ENCODE assay signal across 13 cellular contexts in the genomic region with DNA sequence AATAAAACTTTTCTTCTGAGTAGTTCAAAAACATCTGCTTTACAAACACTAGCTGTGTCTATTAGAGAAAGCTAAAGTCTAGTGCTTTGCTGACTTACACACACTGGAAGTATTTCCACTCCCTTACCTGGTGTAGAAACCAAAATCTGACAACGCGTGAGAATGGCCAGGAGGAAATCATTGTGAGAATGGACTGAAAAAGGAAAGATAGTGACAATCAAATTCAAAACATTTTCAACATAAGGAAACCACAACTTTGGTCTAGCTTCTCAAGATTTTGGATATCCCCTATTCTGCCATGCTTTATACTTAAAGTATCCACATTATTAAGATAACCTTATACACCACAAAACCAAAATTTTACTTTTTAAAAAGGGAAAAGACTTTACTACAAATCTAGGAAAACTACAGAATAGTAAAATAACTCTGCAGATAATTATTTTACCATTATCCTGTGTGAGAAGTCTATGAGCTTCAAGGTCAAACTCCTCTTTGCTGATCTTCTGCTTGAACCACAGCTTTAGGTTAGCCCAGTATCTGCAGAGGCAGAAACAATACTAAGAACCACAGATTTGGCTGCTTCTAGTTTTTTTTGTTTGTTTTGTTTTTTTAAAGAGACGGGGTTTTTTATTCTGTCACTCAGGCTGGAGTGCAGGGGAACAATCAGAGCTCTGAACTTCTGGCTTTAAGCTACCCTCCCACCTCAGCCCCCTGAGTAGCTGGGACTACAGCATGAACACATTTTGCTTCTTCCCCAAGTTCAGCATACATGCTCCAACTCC. TPM values are rescaled to one million over a fixed set of nuclear protein-coding genes. Genes with fewer than 3 reads are reported as not detected.
DNase-seq lines count a peak whose midpoint lies in the region; ATAC-seq and TF ChIP-seq lines count a peak whose summit lies in the region.
"Had no signal": no experiment of that assay in that cellular context is flagged by ENCODE, and none has a peak within 500 bp of the region (broad histone marks: within the 10 kb centered on the region; RNA-seq: fewer than 3 reads in every experiment).

No MANE protein-coding gene starts in this region.

- peaks cover 10% of the 10 kb centered on the region for H3K4me1 Mint-ChIP-seq in activated T-helper 17 cell treated with anti-CD3 and anti-CD28 coated beads, Interleukin-2, amount 50 U/mL, for 72 hours
- H3K4me1 Mint-ChIP-seq in stimulated activated naive CD8-positive, alpha-beta T cell treated with anti-CD3 and anti-CD28 coated beads, Interleukin-15, amount 100 ng/mL, for 72 hours = peaks cover 61% of the 10 kb centered on the region

- no peaks in the 10 kb centered on the region for H3K27me3 Mint-ChIP-seq in activated T-helper 17 cell treated with anti-CD3 and anti-CD28 coated beads, Interleukin-2, amount 50 U/mL, for 72 hours
- no peaks in the 10 kb centered on the region for H3K27me3 Mint-ChIP-seq in stimulated activated naive CD8-positive, alpha-beta T cell treated with anti-CD3 and anti-CD28 coated beads, Interleukin-15, amount 100 ng/mL, for 72 hours

- H3K27ac ChIP-seq in cardiac muscle cell = peak overlapping the region; percentile 70
- H3K27ac ChIP-seq: hepatocyte, upper lobe of right lung had no signal

- peaks cover 5% of the 10 kb centered on the region for H3K36me3 ChIP-seq in cardiac muscle cell
- H3K36me3 ChIP-seq in BE2C = peaks cover 16% of the 10 kb centered on the region

- no peaks in the 10 kb centered on the region for H3K9me3 ChIP-seq in cardiac muscle cell (ENCODE audit: low read depth)
- no peaks in the 10 kb centered on the region for H3K9me3 ChIP-seq in BE2C
- H3K9me3 ChIP-seq: SK-N-SH, upper lobe of right lung had no signal

- ATAC-seq in left cardiac atrium (no peak), HG02798 (IDR thresholded peaks at IDR 0.05; ENCODE audit: poor library complexity, unreplicated experiment) (peak; percentile 42), HG03280 (IDR thresholded peaks at IDR 0.05; ENCODE audit: unreplicated experiment) (no peak)
- ATAC-seq in activated T-helper 17 cell treated with anti-CD3 and anti-CD28 coated beads, Interleukin-2, amount 50 U/mL, for 72 hours (replicated peaks) = peak; percentile 28
- peak; percentile 81 for ATAC-seq in stimulated activated naive CD8-positive, alpha-beta T cell treated with anti-CD3 and anti-CD28 coated beads, Interleukin-15, amount 100 ng/mL, for 72 hours
- ATAC-seq: sciatic nerve had no signal

- intact Hi-C loops in left cardiac atrium (cut with DNase I) = no loop called here

- peaks cover 56% of the 10 kb centered on the region for H3K36me3 Mint-ChIP-seq in activated T-helper 17 cell treated with anti-CD3 and anti-CD28 coated beads, Interleukin-2, amount 50 U/mL, for 72 hours (ENCODE audit: low read depth)

- no peaks in the 10 kb centered on the region for H3K9me3 Mint-ChIP-seq in activated T-helper 17 cell treated with anti-CD3 and anti-CD28 coated beads, Interleukin-2, amount 50 U/mL, for 72 hours
- H3K9me3 Mint-ChIP-seq in stimulated activated naive CD8-positive, alpha-beta T cell treated with anti-CD3 and anti-CD28 coated beads, Interleukin-15, amount 100 ng/mL, for 72 hours = no peaks in the 10 kb centered on the region

- DNase-seq in cardiac muscle cell (ENCODE audit: low read depth in 1 of 2, low spot score in 1 of 2) (no peak), left cardiac atrium (no peak), islet precursor cell (no peak), BE2C (no peak)
- DNase-seq in stimulated activated naive CD8-positive, alpha-beta T cell treated with anti-CD3 and anti-CD28 coated beads, Interleukin-15, amount 100 ng/mL, for 72 hours = no peak
- DNase-seq: NCI-H187 treated with DMSO at 0.1 percent for 48 hours, SK-N-SH, upper lobe of right lung had no signal

- H3K27me3 ChIP-seq in cardiac muscle cell (no peaks in the 10 kb centered on the region), BE2C (no peaks in the 10 kb centered on the region)
- H3K27me3 ChIP-seq: hepatocyte, upper lobe of right lung had no signal

- H3K4me3 ChIP-seq in cardiac muscle cell = no peak overlapping the region
- no peak overlapping the region for H3K4me3 ChIP-seq in BE2C (ENCODE audit: low read depth, low read length)
- H3K4me3 ChIP-seq: hepatocyte, upper lobe of right lung had no signal

- no peak for TF ChIP-seq CTCF in cardiac muscle cell (IDR thresholded peaks at IDR 0.05; ENCODE audit: low read depth, low read length)
- no peak for TF ChIP-seq CTCF in BE2C (IDR thresholded peaks at IDR 0.05; ENCODE audit: low read depth, low read length)

- H3K27ac Mint-ChIP-seq in activated T-helper 17 cell treated with anti-CD3 and anti-CD28 coated beads, Interleukin-2, amount 50 U/mL, for 72 hours = peak overlapping the region; percentile 34
- peak overlapping the region in 1 of 2 donors; percentile 61 for H3K27ac Mint-ChIP-seq in stimulated activated naive CD8-positive, alpha-beta T cell treated with anti-CD3 and anti-CD28 coated beads, Interleukin-15, amount 100 ng/mL, for 72 hours

- H3K4me3 Mint-ChIP-seq in activated T-helper 17 cell treated with anti-CD3 and anti-CD28 coated beads, Interleukin-2, amount 50 U/mL, for 72 hours = no peak overlapping the region
- H3K4me3 Mint-ChIP-seq in stimulated activated naive CD8-positive, alpha-beta T cell treated with anti-CD3 and anti-CD28 coated beads, Interleukin-15, amount 100 ng/mL, for 72 hours = peak overlapping the region in 1 of 2 donors; percentile 16

- peaks cover 4% of the 10 kb centered on the region for H3K4me1 ChIP-seq in cardiac muscle cell (ENCODE audit: low read depth)
- H3K4me1 ChIP-seq in BE2C = peaks cover 2% of the 10 kb centered on the region; the same call in 1 of the 2 replicates

RNA-seq across cellular contexts. Expression of gene TADA1, which starts 6.6 kb away (rescaled TPM):
- total RNA-seq in cardiac muscle cell (11.6 and 18.3 TPM in 2 replicates), left cardiac atrium (1 to 10 TPM; 9.4 TPM)
- polyA plus RNA-seq in cardiac muscle cell = 15.9 and 32.3 TPM in 2 replicates
- 10 to 100 TPM; 10.5 to 11.1 TPM for total RNA-seq in activated T-helper 17 cell treated with anti-CD3 and anti-CD28 coated beads, Interleukin-2, amount 50 U/mL, for 72 hours
- polyA plus RNA-seq in BE2C (2012; ENCODE audit: insufficient read depth, insufficient read length, low read depth) = 20.9 TPM

RNA-seq across cellular contexts. Expression of gene POGK, which starts 30.2 kb away (rescaled TPM):
- total RNA-seq in cardiac muscle cell (37.2 and 39.6 TPM in 2 replicates), left cardiac atrium (10 to 100 TPM; 16.8 to 21.7 TPM)
- 21.7 and 30.0 TPM in 2 replicates for polyA plus RNA-seq in cardiac muscle cell
- 10 to 100 TPM; 29.5 to 47.2 TPM for total RNA-seq in activated T-helper 17 cell treated with anti-CD3 and anti-CD28 coated beads, Interleukin-2, amount 50 U/mL, for 72 hours
- 36.2 TPM for polyA plus RNA-seq in BE2C (2012; ENCODE audit: insufficient read depth, insufficient read length, low read depth)

Comparison
In these comparisons a context has a peak if more than half of its experiments do, and no peak if none do; other contexts are left out.
1. ATAC-seq: peak in HG02798 (single experiment), activated T-helper 17 cell treated with anti-CD3 and anti-CD28 coated beads, Interleukin-2, amount 50 U/mL, for 72 hours (single experiment) and stimulated activated naive CD8-positive, alpha-beta T cell treated with anti-CD3 and anti-CD28 coated beads, Interleukin-15, amount 100 ng/mL, for 72 hours (single experiment); none in left cardiac atrium (0 of 2) and HG03280 (single experiment).